1 cellular context compared by ENCODE assay signal in the genomic region with DNA sequence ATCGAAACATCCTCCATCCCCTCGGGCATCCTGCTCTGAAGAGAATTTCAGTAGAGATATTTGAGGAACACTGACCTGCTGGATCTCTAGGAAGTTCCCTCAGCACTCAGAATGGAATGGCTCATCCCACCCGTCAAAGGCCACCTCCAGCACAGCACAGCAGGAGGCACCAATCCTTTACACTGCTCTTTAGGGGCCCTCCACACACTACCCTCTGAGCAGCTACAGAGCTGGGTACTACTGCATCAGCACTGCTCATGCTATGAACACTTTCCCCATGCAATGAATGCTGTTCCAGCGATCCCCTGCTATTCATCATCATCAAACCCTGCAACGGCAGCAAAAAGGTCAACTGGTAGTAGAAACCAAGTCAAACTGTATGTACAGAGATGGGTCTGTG.
TF ChIP-seq lines count a peak whose summit lies in the region.

No MANE protein-coding gene starts in this region.

TF ChIP-seq in GM23338, 12 proteins besides CTCF, POLR2A, EP300 and RAD21 (continued from another document):
- TF ChIP-seq, protein P1, sequence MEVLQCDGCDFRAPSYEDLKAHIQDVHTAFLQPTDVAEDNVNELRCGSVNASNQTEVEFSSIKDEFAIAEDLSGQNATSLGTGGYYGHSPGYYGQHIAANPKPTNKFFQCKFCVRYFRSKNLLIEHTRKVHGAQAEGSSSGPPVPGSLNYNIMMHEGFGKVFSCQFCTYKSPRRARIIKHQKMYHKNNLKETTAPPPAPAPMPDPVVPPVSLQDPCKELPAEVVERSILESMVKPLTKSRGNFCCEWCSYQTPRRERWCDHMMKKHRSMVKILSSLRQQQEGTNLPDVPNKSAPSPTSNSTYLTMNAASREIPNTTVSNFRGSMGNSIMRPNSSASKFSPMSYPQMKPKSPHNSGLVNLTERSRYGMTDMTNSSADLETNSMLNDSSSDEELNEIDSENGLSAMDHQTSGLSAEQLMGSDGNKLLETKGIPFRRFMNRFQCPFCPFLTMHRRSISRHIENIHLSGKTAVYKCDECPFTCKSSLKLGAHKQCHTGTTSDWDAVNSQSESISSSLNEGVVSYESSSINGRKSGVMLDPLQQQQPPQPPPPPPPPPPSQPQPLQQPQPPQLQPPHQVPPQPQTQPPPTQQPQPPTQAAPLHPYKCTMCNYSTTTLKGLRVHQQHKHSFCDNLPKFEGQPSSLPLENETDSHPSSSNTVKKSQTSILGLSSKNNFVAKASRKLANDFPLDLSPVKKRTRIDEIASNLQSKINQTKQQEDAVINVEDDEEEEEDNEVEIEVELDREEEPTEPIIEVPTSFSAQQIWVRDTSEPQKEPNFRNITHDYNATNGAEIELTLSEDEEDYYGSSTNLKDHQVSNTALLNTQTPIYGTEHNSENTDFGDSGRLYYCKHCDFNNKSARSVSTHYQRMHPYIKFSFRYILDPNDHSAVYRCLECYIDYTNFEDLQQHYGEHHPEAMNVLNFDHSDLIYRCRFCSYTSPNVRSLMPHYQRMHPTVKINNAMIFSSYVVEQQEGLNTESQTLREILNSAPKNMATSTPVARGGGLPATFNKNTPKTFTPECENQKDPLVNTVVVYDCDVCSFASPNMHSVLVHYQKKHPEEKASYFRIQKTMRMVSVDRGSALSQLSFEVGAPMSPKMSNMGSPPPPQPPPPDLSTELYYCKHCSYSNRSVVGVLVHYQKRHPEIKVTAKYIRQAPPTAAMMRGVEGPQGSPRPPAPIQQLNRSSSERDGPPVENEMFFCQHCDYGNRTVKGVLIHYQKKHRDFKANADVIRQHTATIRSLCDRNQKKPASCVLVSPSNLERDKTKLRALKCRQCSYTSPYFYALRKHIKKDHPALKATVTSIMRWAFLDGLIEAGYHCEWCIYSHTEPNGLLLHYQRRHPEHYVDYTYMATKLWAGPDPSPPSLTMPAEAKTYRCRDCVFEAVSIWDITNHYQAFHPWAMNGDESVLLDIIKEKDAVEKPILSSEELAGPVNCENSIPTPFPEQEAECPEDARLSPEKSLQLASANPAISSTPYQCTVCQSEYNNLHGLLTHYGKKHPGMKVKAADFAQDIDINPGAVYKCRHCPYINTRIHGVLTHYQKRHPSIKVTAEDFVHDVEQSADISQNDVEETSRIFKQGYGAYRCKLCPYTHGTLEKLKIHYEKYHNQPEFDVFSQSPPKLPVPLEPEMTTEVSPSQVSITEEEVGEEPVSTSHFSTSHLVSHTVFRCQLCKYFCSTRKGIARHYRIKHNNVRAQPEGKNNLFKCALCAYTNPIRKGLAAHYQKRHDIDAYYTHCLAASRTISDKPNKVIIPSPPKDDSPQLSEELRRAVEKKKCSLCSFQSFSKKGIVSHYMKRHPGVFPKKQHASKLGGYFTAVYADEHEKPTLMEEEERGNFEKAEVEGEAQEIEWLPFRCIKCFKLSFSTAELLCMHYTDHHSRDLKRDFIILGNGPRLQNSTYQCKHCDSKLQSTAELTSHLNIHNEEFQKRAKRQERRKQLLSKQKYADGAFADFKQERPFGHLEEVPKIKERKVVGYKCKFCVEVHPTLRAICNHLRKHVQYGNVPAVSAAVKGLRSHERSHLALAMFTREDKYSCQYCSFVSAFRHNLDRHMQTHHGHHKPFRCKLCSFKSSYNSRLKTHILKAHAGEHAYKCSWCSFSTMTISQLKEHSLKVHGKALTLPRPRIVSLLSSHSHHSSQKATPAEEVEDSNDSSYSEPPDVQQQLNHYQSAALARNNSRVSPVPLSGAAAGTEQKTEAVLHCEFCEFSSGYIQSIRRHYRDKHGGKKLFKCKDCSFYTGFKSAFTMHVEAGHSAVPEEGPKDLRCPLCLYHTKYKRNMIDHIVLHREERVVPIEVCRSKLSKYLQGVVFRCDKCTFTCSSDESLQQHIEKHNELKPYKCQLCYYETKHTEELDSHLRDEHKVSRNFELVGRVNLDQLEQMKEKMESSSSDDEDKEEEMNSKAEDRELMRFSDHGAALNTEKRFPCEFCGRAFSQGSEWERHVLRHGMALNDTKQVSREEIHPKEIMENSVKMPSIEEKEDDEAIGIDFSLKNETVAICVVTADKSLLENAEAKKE (CRISPR knock-in tag; IDR thresholded peaks at IDR 0.05): no peak
- no peak for TF ChIP-seq NANOG (IDR thresholded peaks at IDR 0.05; ENCODE audit: borderline replicate concordance)
- TF ChIP-seq, protein P2, sequence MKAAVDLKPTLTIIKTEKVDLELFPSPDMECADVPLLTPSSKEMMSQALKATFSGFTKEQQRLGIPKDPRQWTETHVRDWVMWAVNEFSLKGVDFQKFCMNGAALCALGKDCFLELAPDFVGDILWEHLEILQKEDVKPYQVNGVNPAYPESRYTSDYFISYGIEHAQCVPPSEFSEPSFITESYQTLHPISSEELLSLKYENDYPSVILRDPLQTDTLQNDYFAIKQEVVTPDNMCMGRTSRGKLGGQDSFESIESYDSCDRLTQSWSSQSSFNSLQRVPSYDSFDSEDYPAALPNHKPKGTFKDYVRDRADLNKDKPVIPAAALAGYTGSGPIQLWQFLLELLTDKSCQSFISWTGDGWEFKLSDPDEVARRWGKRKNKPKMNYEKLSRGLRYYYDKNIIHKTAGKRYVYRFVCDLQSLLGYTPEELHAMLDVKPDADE (IDR thresholded peaks at IDR 0.05): no peak
- TF ChIP-seq, protein P3, sequence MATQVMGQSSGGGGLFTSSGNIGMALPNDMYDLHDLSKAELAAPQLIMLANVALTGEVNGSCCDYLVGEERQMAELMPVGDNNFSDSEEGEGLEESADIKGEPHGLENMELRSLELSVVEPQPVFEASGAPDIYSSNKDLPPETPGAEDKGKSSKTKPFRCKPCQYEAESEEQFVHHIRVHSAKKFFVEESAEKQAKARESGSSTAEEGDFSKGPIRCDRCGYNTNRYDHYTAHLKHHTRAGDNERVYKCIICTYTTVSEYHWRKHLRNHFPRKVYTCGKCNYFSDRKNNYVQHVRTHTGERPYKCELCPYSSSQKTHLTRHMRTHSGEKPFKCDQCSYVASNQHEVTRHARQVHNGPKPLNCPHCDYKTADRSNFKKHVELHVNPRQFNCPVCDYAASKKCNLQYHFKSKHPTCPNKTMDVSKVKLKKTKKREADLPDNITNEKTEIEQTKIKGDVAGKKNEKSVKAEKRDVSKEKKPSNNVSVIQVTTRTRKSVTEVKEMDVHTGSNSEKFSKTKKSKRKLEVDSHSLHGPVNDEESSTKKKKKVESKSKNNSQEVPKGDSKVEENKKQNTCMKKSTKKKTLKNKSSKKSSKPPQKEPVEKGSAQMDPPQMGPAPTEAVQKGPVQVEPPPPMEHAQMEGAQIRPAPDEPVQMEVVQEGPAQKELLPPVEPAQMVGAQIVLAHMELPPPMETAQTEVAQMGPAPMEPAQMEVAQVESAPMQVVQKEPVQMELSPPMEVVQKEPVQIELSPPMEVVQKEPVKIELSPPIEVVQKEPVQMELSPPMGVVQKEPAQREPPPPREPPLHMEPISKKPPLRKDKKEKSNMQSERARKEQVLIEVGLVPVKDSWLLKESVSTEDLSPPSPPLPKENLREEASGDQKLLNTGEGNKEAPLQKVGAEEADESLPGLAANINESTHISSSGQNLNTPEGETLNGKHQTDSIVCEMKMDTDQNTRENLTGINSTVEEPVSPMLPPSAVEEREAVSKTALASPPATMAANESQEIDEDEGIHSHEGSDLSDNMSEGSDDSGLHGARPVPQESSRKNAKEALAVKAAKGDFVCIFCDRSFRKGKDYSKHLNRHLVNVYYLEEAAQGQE (IDR thresholded peaks at IDR 0.05; ENCODE audit: unreplicated experiment): no peak
- TF ChIP-seq ZNF331 (CRISPR knock-in tag; IDR thresholded peaks at IDR 0.05; ENCODE audit: low read depth): no peak
- no peak for TF ChIP-seq EZH2 (IDR thresholded peaks at IDR 0.05; ENCODE audit: low read depth, unreplicated experiment)
- TF ChIP-seq EZH2phosphoT487 (IDR thresholded peaks at IDR 0.05; ENCODE audit: unreplicated experiment): no peak
